12 cellular contexts compared by ENCODE assay signal in the genomic region with DNA sequence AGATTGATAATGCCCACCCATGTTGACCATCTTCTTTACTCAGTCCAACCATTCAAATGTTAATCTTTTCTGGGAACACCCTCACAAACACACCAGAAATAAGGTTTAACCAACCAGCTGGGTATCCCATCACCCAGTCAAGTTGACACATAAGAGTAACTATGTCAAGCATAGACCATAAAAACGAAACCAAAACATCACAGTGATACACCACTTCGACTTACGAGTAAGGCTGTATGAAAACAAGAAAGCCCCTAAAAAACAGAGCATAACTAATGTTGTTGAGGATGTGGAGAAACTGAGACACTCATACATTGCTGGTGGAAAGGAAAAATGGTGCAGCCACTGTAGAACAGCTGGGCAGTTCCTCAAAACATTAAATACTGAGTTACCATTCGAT. TPM values are rescaled to one million over a fixed set of nuclear protein-coding genes. Genes with fewer than 3 reads are reported as not detected.
DNase-seq lines count a peak whose midpoint lies in the region; ATAC-seq and TF ChIP-seq lines count a peak whose summit lies in the region.
"Had no signal": no experiment of that assay in that cellular context is flagged by ENCODE, and none has a peak within 500 bp of the region (broad histone marks: within the 10 kb centered on the region; RNA-seq: fewer than 3 reads in every experiment).

No MANE protein-coding gene starts in this region.

- no peak for TF ChIP-seq CTCF in natural killer cell (IDR thresholded peaks at IDR 0.05)

- in situ Hi-C loops in HAP-1 (cut with MboI; ENCODE audit: low sequenced_read_pairs): no loop called here

- H3K9me3 Mint-ChIP-seq in activated CD4-positive, alpha-beta T cell treated with anti-CD3 and anti-CD28 coated beads, Interleukin-2, amount 10 ng/mL, durations not matched to agents 24 days and 14 days: peaks cover 4% of the 10 kb centered on the region
- H3K9me3 Mint-ChIP-seq in natural killer cell: no peaks in the 10 kb centered on the region

- peaks cover 3% of the 10 kb centered on the region for H3K36me3 Mint-ChIP-seq in activated CD4-positive, alpha-beta T cell treated with anti-CD3 and anti-CD28 coated beads, Interleukin-2, amount 10 ng/mL, durations not matched to agents 24 days and 14 days (ENCODE audit: low read depth)
- H3K36me3 Mint-ChIP-seq in natural killer cell: no peaks in the 10 kb centered on the region

- H3K27me3 Mint-ChIP-seq in activated CD4-positive, alpha-beta T cell treated with anti-CD3 and anti-CD28 coated beads, Interleukin-2, amount 10 ng/mL, durations not matched to agents 24 days and 14 days: no peaks in the 10 kb centered on the region
- peaks cover 1 to 3% of the 10 kb centered on the region in 2 donors for H3K27me3 Mint-ChIP-seq in natural killer cell (ENCODE audit: low read depth in 2 of 2)

- peaks cover 2% of the 10 kb centered on the region; the same call in 1 of the 2 replicates for H3K4me1 ChIP-seq in HAP-1
- H3K4me1 ChIP-seq: A549, breast epithelium, lower lobe of right lung, right atrium auricular region had no signal

- DNase-seq in activated CD4-positive, alpha-beta T cell treated with anti-CD3 and anti-CD28 coated beads, Interleukin-2, amount 10 ng/mL, durations not matched to agents 24 days and 14 days: no peak
- DNase-seq in activated CD4-positive, alpha-beta T cell treated with anti-CD3 and anti-CD28 coated beads for 4 hours: no peak
- DNase-seq in natural killer cell: no peak
- no peak for DNase-seq in HAP-1 (ENCODE audit: low spot score in 2 of 2)
- DNase-seq in OCI-M2 (lab: John Stamatoyannopoulos, UW; ENCODE audit: unreplicated experiment): no peak
- DNase-seq in HPDE6-E6E7 (ENCODE audit: extremely low spot score): no peak
- DNase-seq: lower lobe of right lung had no signal

- H3K4me3 ChIP-seq in HAP-1: no peak overlapping the region
- H3K4me3 ChIP-seq: A549, breast epithelium, lower lobe of right lung, right atrium auricular region had no signal

- peaks cover 3% of the 10 kb centered on the region; the same call in 1 of the 2 replicates for H3K27me3 ChIP-seq in HAP-1 (ENCODE audit: low read depth)
- H3K27me3 ChIP-seq: breast epithelium, right atrium auricular region had no signal

- peaks cover 32% of the 10 kb centered on the region for H3K4me1 Mint-ChIP-seq in activated CD4-positive, alpha-beta T cell treated with anti-CD3 and anti-CD28 coated beads, Interleukin-2, amount 10 ng/mL, durations not matched to agents 24 days and 14 days
- H3K4me1 Mint-ChIP-seq in natural killer cell: peaks cover 16 to 21% of the 10 kb centered on the region in 2 donors

- ATAC-seq in GM21576 (IDR thresholded peaks at IDR 0.05; ENCODE audit: unreplicated experiment): peak; percentile 62
- ATAC-seq in HG03457 (IDR thresholded peaks at IDR 0.05; ENCODE audit: unreplicated experiment): peak; percentile 59
- peak in 2 of 3 donors; percentile 44 to 56 for ATAC-seq in natural killer cell
- ATAC-seq: A549, lower lobe of right lung had no signal

- no peaks in the 10 kb centered on the region for H3K36me3 ChIP-seq in HAP-1 (replicated peaks)
- H3K36me3 ChIP-seq: breast epithelium, lower lobe of right lung, right atrium auricular region had no signal

- intact Hi-C loops in activated CD4-positive, alpha-beta T cell treated with anti-CD3 and anti-CD28 coated beads, Interleukin-2, amount 10 ng/mL, durations not matched to agents 24 days and 14 days (cut with micrococcal nuclease): no loop called here
- intact Hi-C loops in natural killer cell (cut with micrococcal nuclease): no loop called here

- H3K4me3 Mint-ChIP-seq in activated CD4-positive, alpha-beta T cell treated with anti-CD3 and anti-CD28 coated beads, Interleukin-2, amount 10 ng/mL, durations not matched to agents 24 days and 14 days: peak overlapping the region; percentile 46
- H3K4me3 Mint-ChIP-seq in natural killer cell: no peak overlapping the region

- peak overlapping the region; percentile 77 for H3K27ac Mint-ChIP-seq in activated CD4-positive, alpha-beta T cell treated with anti-CD3 and anti-CD28 coated beads, Interleukin-2, amount 10 ng/mL, durations not matched to agents 24 days and 14 days
- peak overlapping the region in 1 of 2 donors; percentile 31 for H3K27ac Mint-ChIP-seq in natural killer cell

- no peaks in the 10 kb centered on the region for H3K9me3 ChIP-seq in HAP-1
- H3K9me3 ChIP-seq: A549, breast epithelium, lower lobe of right lung, right atrium auricular region had no signal

RNA-seq across cellular contexts. Expression of a gene that starts 57.4 kb away (rescaled TPM):
- 24.1 and 25.1 TPM in 2 replicates for total RNA-seq in activated CD4-positive, alpha-beta T cell treated with anti-CD3 and anti-CD28 coated beads, Interleukin-2, amount 10 ng/mL, durations not matched to agents 24 days and 14 days
- 10 to 100 TPM; 42.0 to 48.9 (median 42.3) TPM for total RNA-seq in natural killer cell
